ENCODE assay signal across 1 cellular context in the genomic region with DNA sequence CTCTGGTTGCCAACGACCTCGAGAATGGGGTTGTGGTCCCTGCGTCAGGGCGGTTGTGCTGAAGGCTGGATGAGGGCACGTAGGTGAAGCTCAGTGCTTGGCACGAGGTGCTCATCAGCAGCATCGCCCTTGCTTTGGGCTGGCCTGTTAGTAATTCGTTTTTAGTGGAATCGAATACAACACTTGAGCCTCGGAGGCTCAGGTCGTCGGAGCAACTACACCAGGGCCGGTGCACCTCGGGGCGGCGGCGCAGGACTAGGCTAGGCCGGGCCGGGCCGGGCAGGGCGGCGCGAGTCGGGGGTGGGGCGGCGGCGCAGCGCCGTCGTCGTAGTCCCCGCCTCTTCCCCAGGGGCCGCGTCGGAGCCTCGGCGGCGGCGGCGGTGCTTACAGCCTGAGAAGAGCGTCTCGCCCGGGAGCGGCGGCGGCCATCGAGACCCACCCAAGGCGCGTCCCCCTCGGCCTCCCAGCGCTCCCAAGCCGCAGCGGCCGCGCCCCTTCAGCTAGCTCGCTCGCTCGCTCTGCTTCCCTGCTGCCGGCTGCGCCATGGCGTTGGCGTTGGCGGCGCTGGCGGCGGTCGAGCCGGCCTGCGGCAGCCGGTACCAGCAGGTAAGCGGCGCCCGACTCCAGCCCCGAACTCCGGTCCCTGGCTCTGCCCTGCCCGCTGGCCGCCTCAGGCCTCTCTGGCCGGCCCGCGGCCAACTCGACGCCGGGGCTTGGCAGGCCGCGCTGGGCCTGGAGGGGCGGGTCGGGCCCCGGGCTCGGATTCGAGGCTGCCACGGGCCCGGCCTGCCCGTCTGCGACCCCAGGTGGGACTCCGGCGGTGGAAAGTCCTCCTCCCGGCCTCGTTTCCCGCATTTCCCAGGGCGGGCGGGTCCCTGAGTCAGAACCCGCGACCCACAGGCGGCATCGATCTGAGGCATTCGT.
A peak's percentile ranks its signal among the peaks of the same experiment; 100 is the strongest.
TF ChIP-seq lines count a peak whose summit lies in the region.

Gene NDFIP1, plus strand, starts transcription at position 348 of the 924 bp plus-strand sequence. Its CDS starts 196 bp downstream, at position 544.

TF ChIP-seq in HepG2, 621 proteins besides CTCF, POLR2A, EP300 and RAD21 (continued from another document):
- 0 out of 2 replicates have a peak, but pooled peaks have one; percentile 7 for TF ChIP-seq ZNF841 (CRISPR knock-in tag; IDR thresholded peaks at IDR 0.05; ENCODE audit: borderline replicate concordance)
- peak; percentile 78; the same call in 1 of the 2 replicates for TF ChIP-seq ARID4A (CRISPR knock-in tag; IDR thresholded peaks at IDR 0.05; ENCODE audit: borderline replicate concordance)
- peak; percentile 50 for TF ChIP-seq AGO2 (optimal IDR thresholded peaks at IDR 0.05; ENCODE audit: low read depth, low read length)
- no peak for TF ChIP-seq AKNA (CRISPR knock-in tag; IDR thresholded peaks at IDR 0.05; ENCODE audit: borderline replicate concordance)
- no peak for TF ChIP-seq MAZ (IDR thresholded peaks at IDR 0.05; ENCODE audit: borderline replicate concordance, low read depth, low read length)
- peak; percentile 81 for TF ChIP-seq MAZ (CRISPR knock-in tag; IDR thresholded peaks at IDR 0.05; ENCODE audit: low read depth)
- TF ChIP-seq ZNF563 (CRISPR knock-in tag; IDR thresholded peaks at IDR 0.05), result peak; percentile 78
- no peak for TF ChIP-seq PHF5A (CRISPR knock-in tag; IDR thresholded peaks at IDR 0.05; ENCODE audit: low read depth, unreplicated experiment)
- peak; percentile 21; the same call in 1 of the 2 replicates for TF ChIP-seq ZNF24 (IDR thresholded peaks at IDR 0.05)
- peak; percentile 81; the same call in 1 of the 2 replicates for TF ChIP-seq MYPOP (CRISPR knock-in tag; IDR thresholded peaks at IDR 0.05)
- TF ChIP-seq ZBTB20 (CRISPR knock-in tag; IDR thresholded peaks at IDR 0.05; ENCODE audit: borderline replicate concordance, low read depth), result no peak
- TF ChIP-seq MXI1 (IDR thresholded peaks at IDR 0.05; ENCODE audit: borderline replicate concordance, low read depth, low read length), result 0 out of 3 replicates have a peak, but pooled peaks have one; percentile 14
- no peak for TF ChIP-seq PAWR (CRISPR knock-in tag; IDR thresholded peaks at IDR 0.05; ENCODE audit: borderline replicate concordance)
- TF ChIP-seq, protein P1, sequence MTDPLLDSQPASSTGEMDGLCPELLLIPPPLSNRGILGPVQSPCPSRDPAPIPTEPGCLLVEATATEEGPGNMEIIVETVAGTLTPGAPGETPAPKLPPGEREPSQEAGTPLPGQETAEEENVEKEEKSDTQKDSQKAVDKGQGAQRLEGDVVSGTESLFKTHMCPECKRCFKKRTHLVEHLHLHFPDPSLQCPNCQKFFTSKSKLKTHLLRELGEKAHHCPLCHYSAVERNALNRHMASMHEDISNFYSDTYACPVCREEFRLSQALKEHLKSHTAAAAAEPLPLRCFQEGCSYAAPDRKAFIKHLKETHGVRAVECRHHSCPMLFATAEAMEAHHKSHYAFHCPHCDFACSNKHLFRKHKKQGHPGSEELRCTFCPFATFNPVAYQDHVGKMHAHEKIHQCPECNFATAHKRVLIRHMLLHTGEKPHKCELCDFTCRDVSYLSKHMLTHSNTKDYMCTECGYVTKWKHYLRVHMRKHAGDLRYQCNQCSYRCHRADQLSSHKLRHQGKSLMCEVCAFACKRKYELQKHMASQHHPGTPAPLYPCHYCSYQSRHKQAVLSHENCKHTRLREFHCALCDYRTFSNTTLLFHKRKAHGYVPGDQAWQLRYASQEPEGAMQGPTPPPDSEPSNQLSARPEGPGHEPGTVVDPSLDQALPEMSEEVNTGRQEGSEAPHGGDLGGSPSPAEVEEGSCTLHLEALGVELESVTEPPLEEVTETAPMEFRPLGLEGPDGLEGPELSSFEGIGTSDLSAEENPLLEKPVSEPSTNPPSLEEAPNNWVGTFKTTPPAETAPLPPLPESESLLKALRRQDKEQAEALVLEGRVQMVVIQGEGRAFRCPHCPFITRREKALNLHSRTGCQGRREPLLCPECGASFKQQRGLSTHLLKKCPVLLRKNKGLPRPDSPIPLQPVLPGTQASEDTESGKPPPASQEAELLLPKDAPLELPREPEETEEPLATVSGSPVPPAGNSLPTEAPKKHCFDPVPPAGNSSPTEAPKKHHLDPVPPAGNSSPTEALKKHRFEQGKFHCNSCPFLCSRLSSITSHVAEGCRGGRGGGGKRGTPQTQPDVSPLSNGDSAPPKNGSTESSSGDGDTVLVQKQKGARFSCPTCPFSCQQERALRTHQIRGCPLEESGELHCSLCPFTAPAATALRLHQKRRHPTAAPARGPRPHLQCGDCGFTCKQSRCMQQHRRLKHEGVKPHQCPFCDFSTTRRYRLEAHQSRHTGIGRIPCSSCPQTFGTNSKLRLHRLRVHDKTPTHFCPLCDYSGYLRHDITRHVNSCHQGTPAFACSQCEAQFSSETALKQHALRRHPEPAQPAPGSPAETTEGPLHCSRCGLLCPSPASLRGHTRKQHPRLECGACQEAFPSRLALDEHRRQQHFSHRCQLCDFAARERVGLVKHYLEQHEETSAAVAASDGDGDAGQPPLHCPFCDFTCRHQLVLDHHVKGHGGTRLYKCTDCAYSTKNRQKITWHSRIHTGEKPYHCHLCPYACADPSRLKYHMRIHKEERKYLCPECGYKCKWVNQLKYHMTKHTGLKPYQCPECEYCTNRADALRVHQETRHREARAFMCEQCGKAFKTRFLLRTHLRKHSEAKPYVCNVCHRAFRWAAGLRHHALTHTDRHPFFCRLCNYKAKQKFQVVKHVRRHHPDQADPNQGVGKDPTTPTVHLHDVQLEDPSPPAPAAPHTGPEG (CRISPR knock-in tag; IDR thresholded peaks at IDR 0.05), result peak; percentile 80; the same call in 1 of the 2 replicates
- TF ChIP-seq ZNF709 (CRISPR knock-in tag; IDR thresholded peaks at IDR 0.05), result 0 out of 2 replicates have a peak, but pooled peaks have one; percentile 67
